In the genomic region with DNA sequence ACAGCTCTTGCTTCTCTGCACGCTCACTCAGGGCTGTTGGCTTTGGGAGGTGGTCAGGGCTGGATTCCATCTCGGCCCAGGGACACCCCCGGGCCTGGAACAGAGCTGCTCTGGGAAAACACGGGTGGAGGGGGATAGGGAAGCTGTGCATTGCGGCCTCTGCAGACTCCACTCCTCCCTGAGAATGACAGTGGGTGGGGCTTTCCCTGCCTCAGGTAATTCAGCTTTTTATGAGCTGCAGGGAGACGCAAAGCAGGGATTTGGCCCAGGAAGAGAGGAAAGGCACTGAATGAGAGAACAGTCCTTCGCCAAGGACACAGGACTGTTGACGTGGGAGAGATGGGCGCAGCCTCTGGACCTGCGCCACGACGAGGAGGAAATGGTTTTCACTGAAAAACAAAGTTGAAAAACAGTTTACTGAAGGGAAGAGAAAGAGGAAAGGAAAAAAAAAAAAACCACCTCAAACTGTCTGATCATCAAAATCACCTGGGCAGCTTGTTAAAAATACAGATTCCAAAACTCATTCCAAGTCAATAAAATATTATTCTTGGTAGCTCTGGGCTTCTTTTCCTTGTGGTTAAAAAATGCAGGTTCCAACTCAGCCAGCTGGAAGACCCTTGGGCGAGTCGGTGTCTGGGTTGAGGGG, we compare ENCODE assay signal across 8 cellular contexts.
DNase-seq lines count a peak whose midpoint lies in the region; ATAC-seq and TF ChIP-seq lines count a peak whose summit lies in the region.
"Had no signal": no experiment of that assay in that cellular context is flagged by ENCODE, and none has a peak within 500 bp of the region (broad histone marks: within the 10 kb centered on the region; RNA-seq: fewer than 3 reads in every experiment).

No MANE protein-coding gene starts in this region.

- no peak overlapping the region for H3K9ac ChIP-seq in muscle layer of colon (ENCODE audit: low read length)

- POLR2A ChIA-PET in WTC11 (lab: Charles Lee), result interaction anchor here (0.6 kb wide), 1 partner anchor 309 kb away, joined by 4 read pairs; no protein-coding TSS in a partner anchor

- H3K4me3 ChIP-seq in fibroblast of pulmonary artery (replicated peaks; ENCODE audit: low read depth, low read length) (no peak overlapping the region), muscle layer of colon (ENCODE audit: low read depth in 1 of 2, low read length in 2 of 2) (no peak overlapping the region)

- peaks cover 4% of the 10 kb centered on the region for H3K4me1 Mint-ChIP-seq in WTC11
- H3K4me1 Mint-ChIP-seq in type B pancreatic cell (ENCODE audit: unreplicated experiment), result peaks cover 50% of the 10 kb centered on the region

- H3K36me3 ChIP-seq in muscle layer of colon (ENCODE audit: insufficient read depth, low read length), result no peaks in the 10 kb centered on the region

- H3K4me1 ChIP-seq in muscle layer of colon (ENCODE audit: insufficient read depth, low read length), result peaks cover 12% of the 10 kb centered on the region

- H3K27me3 ChIP-seq in muscle layer of colon (ENCODE audit: control insufficient read depth in 1 of 2, insufficient read depth in 2 of 2, low read length in 2 of 2), result no peaks in the 10 kb centered on the region

- H3K27ac ChIP-seq in muscle layer of colon (ENCODE audit: low read depth, low read length), result peak overlapping the region; percentile 20

- CTCF ChIA-PET in WTC11 (lab: Charles Lee), result interaction anchor here (0.8 to 1.4 kb wide), 3 partner anchors 9 to 101 kb away, joined by 3 read pairs; no protein-coding TSS in a partner anchor

- H3K36me3 Mint-ChIP-seq in WTC11 (no peaks in the 10 kb centered on the region), type B pancreatic cell (peaks cover 5% of the 10 kb centered on the region)
- H3K36me3 Mint-ChIP-seq: IgD-negative memory B cell had no signal

- TF ChIP-seq CTCF in WTC11 (IDR thresholded peaks at IDR 0.05), result no peak
- no peak for TF ChIP-seq CTCF in fibroblast of pulmonary artery (IDR thresholded peaks at IDR 0.05; ENCODE audit: low read length, missing control alignments)
- TF ChIP-seq CTCF in type B pancreatic cell (conservative IDR thresholded peaks at IDR 0.05), result no peak

- DNase-seq in WTC11 (ENCODE audit: low spot score) (no peak), fibroblast of pulmonary artery (ENCODE audit: low read depth) (peak; percentile 78), type B pancreatic cell (ENCODE audit: extremely low spot score, unreplicated experiment) (no peak), NOMO-1 (lab: John Stamatoyannopoulos, UW; ENCODE audit: unreplicated experiment in 2 of 2) (no peak), foreskin melanocyte (no peak)

- H3K27ac Mint-ChIP-seq in WTC11, result peak overlapping the region; percentile 63; the same call in 1 of the 2 replicates
- H3K27ac Mint-ChIP-seq in type B pancreatic cell, result peak overlapping the region; percentile 92
- H3K27ac Mint-ChIP-seq: IgD-negative memory B cell had no signal

- no peaks in the 10 kb centered on the region for H3K27me3 Mint-ChIP-seq in WTC11 (ENCODE audit: low read depth)
- H3K27me3 Mint-ChIP-seq in type B pancreatic cell, result no peaks in the 10 kb centered on the region
- H3K27me3 Mint-ChIP-seq: IgD-negative memory B cell had no signal

- no peak for ATAC-seq in WTC11
- no peak for ATAC-seq in HG02970 (IDR thresholded peaks at IDR 0.05; ENCODE audit: low FRiP score, unreplicated experiment)

- no peaks in the 10 kb centered on the region for H3K9me3 ChIP-seq in muscle layer of colon (ENCODE audit: low read length)

- H3K9me3 Mint-ChIP-seq in WTC11, result no peaks in the 10 kb centered on the region
- peaks cover 9% of the 10 kb centered on the region for H3K9me3 Mint-ChIP-seq in type B pancreatic cell
- H3K9me3 Mint-ChIP-seq: IgD-negative memory B cell had no signal

- H3K4me3 Mint-ChIP-seq in WTC11 (no peak overlapping the region), type B pancreatic cell (peak overlapping the region; percentile 68)
- H3K4me3 Mint-ChIP-seq: IgD-negative memory B cell had no signal

TF ChIP-seq in WTC11, 78 proteins besides CTCF, POLR2A, EP300 and RAD21 (continues in another document):
- TF ChIP-seq TCF7 (CRISPR knock-in tag; IDR thresholded peaks at IDR 0.05; ENCODE audit: low read depth) (no peak), CREB1 (CRISPR knock-in tag; IDR thresholded peaks at IDR 0.05) (no peak), PRRX2 (CRISPR knock-in tag; IDR thresholded peaks at IDR 0.05) (no peak), TP53 (CRISPR knock-in tag; IDR thresholded peaks at IDR 0.05) (no peak), NFATC4 (CRISPR knock-in tag; IDR thresholded peaks at IDR 0.05) (no peak)
- TF ChIP-seq, protein P1, sequence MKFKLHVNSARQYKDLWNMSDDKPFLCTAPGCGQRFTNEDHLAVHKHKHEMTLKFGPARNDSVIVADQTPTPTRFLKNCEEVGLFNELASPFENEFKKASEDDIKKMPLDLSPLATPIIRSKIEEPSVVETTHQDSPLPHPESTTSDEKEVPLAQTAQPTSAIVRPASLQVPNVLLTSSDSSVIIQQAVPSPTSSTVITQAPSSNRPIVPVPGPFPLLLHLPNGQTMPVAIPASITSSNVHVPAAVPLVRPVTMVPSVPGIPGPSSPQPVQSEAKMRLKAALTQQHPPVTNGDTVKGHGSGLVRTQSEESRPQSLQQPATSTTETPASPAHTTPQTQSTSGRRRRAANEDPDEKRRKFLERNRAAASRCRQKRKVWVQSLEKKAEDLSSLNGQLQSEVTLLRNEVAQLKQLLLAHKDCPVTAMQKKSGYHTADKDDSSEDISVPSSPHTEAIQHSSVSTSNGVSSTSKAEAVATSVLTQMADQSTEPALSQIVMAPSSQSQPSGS (CRISPR knock-in tag; IDR thresholded peaks at IDR 0.05; ENCODE audit: borderline replicate concordance, low read depth), result no peak
- TF ChIP-seq, protein P2, sequence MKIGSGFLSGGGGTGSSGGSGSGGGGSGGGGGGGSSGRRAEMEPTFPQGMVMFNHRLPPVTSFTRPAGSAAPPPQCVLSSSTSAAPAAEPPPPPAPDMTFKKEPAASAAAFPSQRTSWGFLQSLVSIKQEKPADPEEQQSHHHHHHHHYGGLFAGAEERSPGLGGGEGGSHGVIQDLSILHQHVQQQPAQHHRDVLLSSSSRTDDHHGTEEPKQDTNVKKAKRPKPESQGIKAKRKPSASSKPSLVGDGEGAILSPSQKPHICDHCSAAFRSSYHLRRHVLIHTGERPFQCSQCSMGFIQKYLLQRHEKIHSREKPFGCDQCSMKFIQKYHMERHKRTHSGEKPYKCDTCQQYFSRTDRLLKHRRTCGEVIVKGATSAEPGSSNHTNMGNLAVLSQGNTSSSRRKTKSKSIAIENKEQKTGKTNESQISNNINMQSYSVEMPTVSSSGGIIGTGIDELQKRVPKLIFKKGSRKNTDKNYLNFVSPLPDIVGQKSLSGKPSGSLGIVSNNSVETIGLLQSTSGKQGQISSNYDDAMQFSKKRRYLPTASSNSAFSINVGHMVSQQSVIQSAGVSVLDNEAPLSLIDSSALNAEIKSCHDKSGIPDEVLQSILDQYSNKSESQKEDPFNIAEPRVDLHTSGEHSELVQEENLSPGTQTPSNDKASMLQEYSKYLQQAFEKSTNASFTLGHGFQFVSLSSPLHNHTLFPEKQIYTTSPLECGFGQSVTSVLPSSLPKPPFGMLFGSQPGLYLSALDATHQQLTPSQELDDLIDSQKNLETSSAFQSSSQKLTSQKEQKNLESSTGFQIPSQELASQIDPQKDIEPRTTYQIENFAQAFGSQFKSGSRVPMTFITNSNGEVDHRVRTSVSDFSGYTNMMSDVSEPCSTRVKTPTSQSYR (CRISPR knock-in tag; IDR thresholded peaks at IDR 0.05), result no peak
- TF ChIP-seq, protein P3, sequence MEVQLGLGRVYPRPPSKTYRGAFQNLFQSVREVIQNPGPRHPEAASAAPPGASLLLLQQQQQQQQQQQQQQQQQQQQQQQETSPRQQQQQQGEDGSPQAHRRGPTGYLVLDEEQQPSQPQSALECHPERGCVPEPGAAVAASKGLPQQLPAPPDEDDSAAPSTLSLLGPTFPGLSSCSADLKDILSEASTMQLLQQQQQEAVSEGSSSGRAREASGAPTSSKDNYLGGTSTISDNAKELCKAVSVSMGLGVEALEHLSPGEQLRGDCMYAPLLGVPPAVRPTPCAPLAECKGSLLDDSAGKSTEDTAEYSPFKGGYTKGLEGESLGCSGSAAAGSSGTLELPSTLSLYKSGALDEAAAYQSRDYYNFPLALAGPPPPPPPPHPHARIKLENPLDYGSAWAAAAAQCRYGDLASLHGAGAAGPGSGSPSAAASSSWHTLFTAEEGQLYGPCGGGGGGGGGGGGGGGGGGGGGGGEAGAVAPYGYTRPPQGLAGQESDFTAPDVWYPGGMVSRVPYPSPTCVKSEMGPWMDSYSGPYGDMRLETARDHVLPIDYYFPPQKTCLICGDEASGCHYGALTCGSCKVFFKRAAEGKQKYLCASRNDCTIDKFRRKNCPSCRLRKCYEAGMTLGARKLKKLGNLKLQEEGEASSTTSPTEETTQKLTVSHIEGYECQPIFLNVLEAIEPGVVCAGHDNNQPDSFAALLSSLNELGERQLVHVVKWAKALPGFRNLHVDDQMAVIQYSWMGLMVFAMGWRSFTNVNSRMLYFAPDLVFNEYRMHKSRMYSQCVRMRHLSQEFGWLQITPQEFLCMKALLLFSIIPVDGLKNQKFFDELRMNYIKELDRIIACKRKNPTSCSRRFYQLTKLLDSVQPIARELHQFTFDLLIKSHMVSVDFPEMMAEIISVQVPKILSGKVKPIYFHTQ (CRISPR knock-in tag; IDR thresholded peaks at IDR 0.05), result no peak
- TF ChIP-seq, protein P4, sequence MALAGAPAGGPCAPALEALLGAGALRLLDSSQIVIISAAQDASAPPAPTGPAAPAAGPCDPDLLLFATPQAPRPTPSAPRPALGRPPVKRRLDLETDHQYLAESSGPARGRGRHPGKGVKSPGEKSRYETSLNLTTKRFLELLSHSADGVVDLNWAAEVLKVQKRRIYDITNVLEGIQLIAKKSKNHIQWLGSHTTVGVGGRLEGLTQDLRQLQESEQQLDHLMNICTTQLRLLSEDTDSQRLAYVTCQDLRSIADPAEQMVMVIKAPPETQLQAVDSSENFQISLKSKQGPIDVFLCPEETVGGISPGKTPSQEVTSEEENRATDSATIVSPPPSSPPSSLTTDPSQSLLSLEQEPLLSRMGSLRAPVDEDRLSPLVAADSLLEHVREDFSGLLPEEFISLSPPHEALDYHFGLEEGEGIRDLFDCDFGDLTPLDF (CRISPR knock-in tag; IDR thresholded peaks at IDR 0.05), result no peak
